Comparison of ENCODE assay signal across 7 cellular contexts in the genomic region with DNA sequence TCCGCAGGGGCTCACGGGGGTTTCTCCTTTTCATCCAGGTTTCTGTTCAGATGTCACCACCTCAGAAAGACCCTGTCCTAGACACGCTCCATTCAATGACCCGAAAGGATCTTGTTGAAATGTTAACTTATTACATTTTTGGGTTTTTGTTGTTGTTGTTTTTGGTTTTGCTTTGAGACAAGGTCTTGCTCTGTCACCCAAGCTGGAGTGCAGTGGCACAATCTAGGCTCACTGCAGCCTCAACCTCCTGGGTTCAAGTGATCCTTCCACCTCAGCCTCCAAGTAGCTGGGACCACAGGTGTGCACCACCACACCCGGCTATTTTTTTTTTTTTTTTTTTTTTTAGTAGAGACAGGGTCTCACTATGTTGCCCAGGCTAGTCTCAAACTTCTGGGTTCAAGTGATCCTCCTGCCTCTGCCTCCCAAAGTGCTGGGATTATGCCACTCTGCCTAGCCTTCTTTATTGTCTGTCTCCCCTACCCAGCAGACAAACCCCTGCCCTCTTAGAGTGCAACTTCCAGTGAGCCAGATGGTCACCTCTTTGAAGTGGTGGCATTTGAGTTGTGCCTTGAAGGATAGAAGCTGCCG. TPM values are rescaled to one million over a fixed set of nuclear protein-coding genes. Genes with fewer than 3 reads are reported as not detected.
A peak's percentile ranks its signal among the peaks of the same experiment; 100 is the strongest.
DNase-seq lines count a peak whose midpoint lies in the region; ATAC-seq and TF ChIP-seq lines count a peak whose summit lies in the region.
"Not testable (repeated sequence)": the region's sequence is repeated elsewhere in the genome, so short reads cannot be mapped to it uniquely, and the experiment has no call there.

No MANE protein-coding gene starts in this region.

- ATAC-seq in right cardiac atrium; naive thymus-derived CD4-positive, alpha-beta T cell: not testable (repeated sequence)

- H3K9me3 ChIP-seq in OCI-LY3 (ENCODE audit: insufficient read depth, low read length); right cardiac atrium (ENCODE audit: control insufficient read depth, low read length); naive thymus-derived CD4-positive, alpha-beta T cell (ENCODE audit: control insufficient read depth in 2 of 3, low read length in 3 of 3); skeletal muscle satellite cell (replicated peaks; ENCODE audit: low read length): not testable (repeated sequence)

- peak overlapping the region; percentile 67 for H2AFZ ChIP-seq in OCI-LY3 (ENCODE audit: low read depth, low read length)

- not testable (repeated sequence) for H3K36me3 ChIP-seq in OCI-LY3 (replicated peaks; ENCODE audit: low read depth, low read length); naive thymus-derived CD4-positive, alpha-beta T cell (ENCODE audit: control insufficient read depth in 2 of 3, insufficient read depth in 3 of 3, low read length in 3 of 3); skeletal muscle satellite cell (ENCODE audit: insufficient read depth, low read length)

- H3K36me3 Mint-ChIP-seq in activated CD4-positive, alpha-beta memory T cell treated with anti-CD3 and anti-CD28 coated beads for 36 hours; naive thymus-derived CD4-positive, alpha-beta T cell: not testable (repeated sequence)

- H3K27ac Mint-ChIP-seq in activated CD4-positive, alpha-beta memory T cell treated with anti-CD3 and anti-CD28 coated beads for 36 hours; naive thymus-derived CD4-positive, alpha-beta T cell: not testable (repeated sequence)

- H3K9ac ChIP-seq in OCI-LY3 (ENCODE audit: low read length) = peak overlapping the region; percentile 57
- H3K9ac ChIP-seq in skeletal muscle satellite cell (ENCODE audit: low read depth, low read length) = not testable (repeated sequence)

- H3K9me3 Mint-ChIP-seq in activated CD4-positive, alpha-beta memory T cell treated with anti-CD3 and anti-CD28 coated beads for 36 hours; naive thymus-derived CD4-positive, alpha-beta T cell: not testable (repeated sequence)

- peak overlapping the region; percentile 69 for H3K4me2 ChIP-seq in OCI-LY3 (ENCODE audit: low read length)
- peak overlapping the region; percentile 69 for H3K4me2 ChIP-seq in skeletal muscle satellite cell (ENCODE audit: low read length)

- POLR2A ChIA-PET in activated CD4-positive, alpha-beta memory T cell treated with anti-CD3 and anti-CD28 coated beads for 36 hours (lab: Charles Lee) = interaction anchor here (1.2 kb wide), 1 partner anchor 70 kb away, joined by 7 read pairs; no protein-coding TSS in a partner anchor
- POLR2A ChIA-PET in naive thymus-derived CD4-positive, alpha-beta T cell (lab: Charles Lee) = interaction anchor here (0.7 kb wide), 1 partner anchor 211 kb away, joined by 3 read pairs; no protein-coding TSS in a partner anchor

- not testable (repeated sequence) for DNase-seq in GM12864 (ENCODE audit: low read depth); activated CD4-positive, alpha-beta memory T cell treated with anti-CD3 and anti-CD28 coated beads for 36 hours; coronary artery (ENCODE audit: low spot score); right cardiac atrium; naive thymus-derived CD4-positive, alpha-beta T cell

- H3K4me3 Mint-ChIP-seq in activated CD4-positive, alpha-beta memory T cell treated with anti-CD3 and anti-CD28 coated beads for 36 hours = peak overlapping the region; percentile 16
- peak overlapping the region in 6 of 10 donors; percentile 23 to 75 (median 48) for H3K4me3 Mint-ChIP-seq in naive thymus-derived CD4-positive, alpha-beta T cell

- peak overlapping the region; percentile 22; the same call in 1 of the 2 replicates for H3K4me3 ChIP-seq in GM12864 (ENCODE audit: low read depth, low read length)
- peak overlapping the region; percentile 62 for H3K4me3 ChIP-seq in OCI-LY3 (ENCODE audit: low read length)
- peak overlapping the region; percentile 57 for H3K4me3 ChIP-seq in coronary artery
- H3K4me3 ChIP-seq in right cardiac atrium (ENCODE audit: low read length); naive thymus-derived CD4-positive, alpha-beta T cell (ENCODE audit: low read length); skeletal muscle satellite cell (ENCODE audit: low read length): not testable (repeated sequence)

- intact Hi-C loops in activated CD4-positive, alpha-beta memory T cell treated with anti-CD3 and anti-CD28 coated beads for 36 hours (cut with micrococcal nuclease) = loop anchor here (1.0 to 5.0 kb wide), 4 partner anchors 211 to 317 kb away; no protein-coding TSS in a partner anchor
- intact Hi-C loops in right cardiac atrium (cut with DNase I) = loop anchor here (2.0 to 10.0 kb wide), 5 partner anchors 203 to 317 kb away; partner anchors contain the start of gene SLC9A8 (in 1 of the 4)
- intact Hi-C loops in naive thymus-derived CD4-positive, alpha-beta T cell (cut with micrococcal nuclease) = loop anchor here (1.0 kb wide), 4 partner anchors 102 to 317 kb away; partner anchors contain the start of gene B4GALT5 (in 1 of the 2)

- H3K27me3 ChIP-seq in OCI-LY3 (ENCODE audit: low read depth, low read length) = peaks cover 17% of the 10 kb centered on the region
- not testable (repeated sequence) for H3K27me3 ChIP-seq in right cardiac atrium (ENCODE audit: control insufficient read depth, insufficient read depth); naive thymus-derived CD4-positive, alpha-beta T cell (ENCODE audit: control insufficient read depth in 2 of 2, insufficient read depth in 2 of 2, low read length in 2 of 2); skeletal muscle satellite cell (ENCODE audit: control insufficient read depth, insufficient read depth, low read length)

- not testable (repeated sequence) for H3K79me2 ChIP-seq in OCI-LY3 (ENCODE audit: low read length)

- H3K27ac ChIP-seq in OCI-LY3 (ENCODE audit: low read length); coronary artery; naive thymus-derived CD4-positive, alpha-beta T cell (ENCODE audit: low read depth, low read length): not testable (repeated sequence)
- H3K27ac ChIP-seq in right cardiac atrium (ENCODE audit: low read length) = peak overlapping the region; percentile 7

- WGBS in right cardiac atrium = 67% methylated on average over 6 of the region's 6 CpGs

- H3K4me1 ChIP-seq in OCI-LY3 (ENCODE audit: low read length) = peaks cover 12% of the 10 kb centered on the region
- not testable (repeated sequence) for H3K4me1 ChIP-seq in right cardiac atrium (ENCODE audit: control insufficient read depth, insufficient read depth, low read length); skeletal muscle satellite cell (ENCODE audit: control insufficient read depth, insufficient read depth, low read length)
- H3K4me1 ChIP-seq in naive thymus-derived CD4-positive, alpha-beta T cell (ENCODE audit: control insufficient read depth in 2 of 2, insufficient read depth in 2 of 2, low read length in 2 of 2) = peaks cover 4 to 11% of the 10 kb centered on the region in 2 donors

- H3K27me3 Mint-ChIP-seq in activated CD4-positive, alpha-beta memory T cell treated with anti-CD3 and anti-CD28 coated beads for 36 hours; naive thymus-derived CD4-positive, alpha-beta T cell: not testable (repeated sequence)

- CTCF ChIA-PET in activated CD4-positive, alpha-beta memory T cell treated with anti-CD3 and anti-CD28 coated beads for 36 hours (lab: Charles Lee) = interaction anchor here (0.7 to 21.5 kb wide), 13 partner anchors 10 to 316 kb away, joined by 3 to 764 read pairs (median 4); no protein-coding TSS in a partner anchor
- CTCF ChIA-PET in naive thymus-derived CD4-positive, alpha-beta T cell (lab: Charles Lee) = interaction anchor here (0.9 to 2.5 kb wide), 3 partner anchors 9 to 234 kb away, joined by 3 to 13 read pairs (median 4); no protein-coding TSS in a partner anchor

- not testable (repeated sequence) for H4K20me1 ChIP-seq in OCI-LY3 (ENCODE audit: insufficient read depth, low read length)

- not testable (repeated sequence) for TF ChIP-seq CTCF in GM12864 (IDR thresholded peaks at IDR 0.05; ENCODE audit: low read depth, low read length, missing control alignments); OCI-LY3 (IDR thresholded peaks at IDR 0.05; ENCODE audit: low read depth, low read length); coronary artery (IDR thresholded peaks at IDR 0.05)

- H3K4me1 Mint-ChIP-seq in activated CD4-positive, alpha-beta memory T cell treated with anti-CD3 and anti-CD28 coated beads for 36 hours (ENCODE audit: low read depth) = peaks cover 24% of the 10 kb centered on the region
- peaks cover 7 to 28% (median 15%) of the 10 kb centered on the region in 7 donors for H3K4me1 Mint-ChIP-seq in naive thymus-derived CD4-positive, alpha-beta T cell

RNA-seq across cellular contexts. Expression of gene PTGIS, which starts 43.7 kb away (rescaled TPM):
- total RNA-seq in activated CD4-positive, alpha-beta memory T cell treated with anti-CD3 and anti-CD28 coated beads for 36 hours = 1 to 10 TPM; 1.8 TPM
- total RNA-seq in right cardiac atrium = 10 to 100 TPM; 51.7 to 98.4 (median 66.3) TPM
- 19.9 TPM for polyA plus RNA-seq in right cardiac atrium
- total RNA-seq in naive thymus-derived CD4-positive, alpha-beta T cell = 10 to 100 TPM in 1 of 5 experiments, not detected in 4; 12.5 TPM
- polyA plus RNA-seq in naive thymus-derived CD4-positive, alpha-beta T cell = not detected
- total RNA-seq in skeletal muscle satellite cell (2012; rRNA removed) = 1.8 and 7.4 TPM in 2 replicates
